9 cellular contexts compared by ENCODE assay signal in the genomic region with DNA sequence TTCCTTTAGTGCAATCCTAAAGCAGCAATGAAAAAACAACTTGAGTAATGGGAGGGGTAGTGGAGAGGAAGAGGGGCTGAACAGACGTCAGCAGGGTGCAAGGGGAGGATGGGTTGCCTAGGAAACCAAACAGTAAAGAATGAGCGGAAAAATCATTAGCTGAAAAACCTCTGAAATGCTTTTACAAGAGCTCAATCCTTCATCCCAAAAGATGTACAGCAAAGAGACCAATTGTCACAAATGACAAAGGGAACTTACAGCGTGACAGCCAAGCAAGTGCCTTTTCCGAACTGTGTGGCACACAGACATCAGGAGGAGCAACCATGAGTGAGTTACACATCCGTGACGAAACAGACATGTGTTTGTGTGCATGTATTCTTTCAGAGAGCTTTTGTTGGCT.
DNase-seq lines count a peak whose midpoint lies in the region; ATAC-seq, FAIRE-seq and TF ChIP-seq lines count a peak whose summit lies in the region.
"Had no signal": no experiment of that assay in that cellular context is flagged by ENCODE, and none has a peak within 500 bp of the region (broad histone marks: within the 10 kb centered on the region; RNA-seq: fewer than 3 reads in every experiment).

No MANE protein-coding gene starts in this region.

- H3K4me3 Mint-ChIP-seq in T-helper 1 cell treated with Interleukin-12 subunit alpha and Interleukin-12 subunit beta and Interleukin-4 antibody, amounts not matched to agents 30 μg/mL and 1 μg/mL, for 36 hours: no peak overlapping the region

- H3K4me2 ChIP-seq in endothelial cell of umbilical vein (ENCODE audit: insufficient read depth, low read length): no peak overlapping the region

- H3K27me3 ChIP-seq in endothelial cell of umbilical vein (ENCODE audit: control insufficient read depth in 2 of 2, insufficient read depth in 2 of 2, low read length in 2 of 2): no peaks in the 10 kb centered on the region

- no peak overlapping the region for H3K9ac ChIP-seq in endothelial cell of umbilical vein (replicated peaks; ENCODE audit: extremely low read depth, insufficient read depth, low read length)

- TF ChIP-seq POLR2A in endothelial cell of umbilical vein (IDR thresholded peaks at IDR 0.05; ENCODE audit: low read depth, low read length): no peak

- no peaks in the 10 kb centered on the region for H3K9me1 ChIP-seq in endothelial cell of umbilical vein (replicated peaks; ENCODE audit: control insufficient read depth, extremely low read depth, insufficient read depth, low read length)

- H3K4me3 ChIP-seq in endothelial cell of umbilical vein (replicated peaks in 1 of 3; ENCODE audit: insufficient read depth in 1 of 3, low read depth in 1 of 3, low read length in 3 of 3): no peak overlapping the region

- peaks cover 27% of the 10 kb centered on the region for H3K4me1 Mint-ChIP-seq in T-helper 1 cell treated with Interleukin-12 subunit alpha and Interleukin-12 subunit beta and Interleukin-4 antibody, amounts not matched to agents 30 μg/mL and 1 μg/mL, for 36 hours (ENCODE audit: low read depth)

- DNase-seq in NCI-H345 (lab: John Stamatoyannopoulos, UW): peak; percentile 26
- DNase-seq in NCI-H345 treated with DMSO at 0.1 percent for 48 hours (lab: John Stamatoyannopoulos, UW; ENCODE audit: unreplicated experiment): no peak
- DNase-seq in endothelial cell of umbilical vein (ENCODE audit: low read depth, low spot score): peak; percentile 34
- peak; percentile 94 for DNase-seq in pons (ENCODE audit: low spot score)
- no peak for DNase-seq in frontal cortex (ENCODE audit: low spot score in 2 of 2)
- no peak for DNase-seq in cerebellum (ENCODE audit: low spot score)

- H3K36me3 Mint-ChIP-seq in T-helper 1 cell treated with Interleukin-12 subunit alpha and Interleukin-12 subunit beta and Interleukin-4 antibody, amounts not matched to agents 30 μg/mL and 1 μg/mL, for 36 hours (ENCODE audit: low read depth): no peaks in the 10 kb centered on the region

- H3K27me3 Mint-ChIP-seq in T-helper 1 cell treated with Interleukin-12 subunit alpha and Interleukin-12 subunit beta and Interleukin-4 antibody, amounts not matched to agents 30 μg/mL and 1 μg/mL, for 36 hours (ENCODE audit: low read depth): no peaks in the 10 kb centered on the region

- no peak for ATAC-seq in GM21515 (IDR thresholded peaks at IDR 0.05; ENCODE audit: unreplicated experiment)

- H3K9me3 Mint-ChIP-seq in T-helper 1 cell treated with Interleukin-12 subunit alpha and Interleukin-12 subunit beta and Interleukin-4 antibody, amounts not matched to agents 30 μg/mL and 1 μg/mL, for 36 hours: no peaks in the 10 kb centered on the region

- BruUV-seq in endothelial cell of umbilical vein (replicated peaks; lab: Mats Ljungman, UMichigan): no TSS peak

- H3K9me3 ChIP-seq in endothelial cell of umbilical vein (replicated peaks; ENCODE audit: control insufficient read depth, insufficient read depth, low read length): no peaks in the 10 kb centered on the region

- H3K27ac ChIP-seq in endothelial cell of umbilical vein (ENCODE audit: insufficient read depth, low read depth, low read length): no peak overlapping the region

- intact Hi-C loops in endothelial cell of umbilical vein (cut with micrococcal nuclease): no loop called here

- no peaks in the 10 kb centered on the region for H3K79me2 ChIP-seq in endothelial cell of umbilical vein (ENCODE audit: control insufficient read depth, insufficient read depth, low read length)

- POLR2A ChIA-PET in endothelial cell of umbilical vein (lab: Charles Lee): no interaction called here

- dilution Hi-C loops in endothelial cell of umbilical vein (cut with MboI; ENCODE audit: extremely low pct_ligation_motif_present, low sequenced_read_pairs): no loop called here

- H3K4me1 ChIP-seq in endothelial cell of umbilical vein (ENCODE audit: control insufficient read depth, extremely low read depth, insufficient read depth, low read length): no peaks in the 10 kb centered on the region

- FAIRE-seq in endothelial cell of umbilical vein (lab: Jason Lieb, UNC) (no peak), frontal cortex (lab: Jason Lieb, UNC) (no peak)
- FAIRE-seq: bronchial epithelial cell had no signal

- H3K27ac Mint-ChIP-seq in T-helper 1 cell treated with Interleukin-12 subunit alpha and Interleukin-12 subunit beta and Interleukin-4 antibody, amounts not matched to agents 30 μg/mL and 1 μg/mL, for 36 hours: peak overlapping the region; percentile 11

- CTCF ChIA-PET in endothelial cell of umbilical vein (lab: Charles Lee): interaction anchor here (0.6 to 1.2 kb wide), 3 partner anchors 10 to 21 kb away, joined by 3 read pairs; no protein-coding TSS in a partner anchor

- TF ChIP-seq CTCF in endothelial cell of umbilical vein (IDR thresholded peaks at IDR 0.05; ENCODE audit: extremely low read depth in 1 of 2, insufficient read depth in 1 of 2, low read depth in 1 of 2, low read length in 2 of 2): no peak

- no peak overlapping the region for H2AFZ ChIP-seq in endothelial cell of umbilical vein (ENCODE audit: low read depth, low read length)

- no peaks in the 10 kb centered on the region for H3K36me3 ChIP-seq in endothelial cell of umbilical vein (ENCODE audit: control insufficient read depth in 2 of 2, extremely low read depth in 1 of 2, insufficient read depth in 2 of 2, low read length in 2 of 2)

- peaks cover 3% of the 10 kb centered on the region for H4K20me1 ChIP-seq in endothelial cell of umbilical vein (replicated peaks; ENCODE audit: control insufficient read depth, extremely low read depth, insufficient read depth, low read length)

TF ChIP-seq in endothelial cell of umbilical vein, 7 proteins besides CTCF, POLR2A, EP300 and RAD21:
- TF ChIP-seq JUN (IDR thresholded peaks at IDR 0.05; ENCODE audit: borderline replicate concordance, insufficient read depth, insufficient read length, low read depth) (no peak), FOS (IDR thresholded peaks at IDR 0.05; ENCODE audit: borderline replicate concordance, insufficient read depth, low read length) (no peak)
- TF ChIP-seq, protein P1, sequence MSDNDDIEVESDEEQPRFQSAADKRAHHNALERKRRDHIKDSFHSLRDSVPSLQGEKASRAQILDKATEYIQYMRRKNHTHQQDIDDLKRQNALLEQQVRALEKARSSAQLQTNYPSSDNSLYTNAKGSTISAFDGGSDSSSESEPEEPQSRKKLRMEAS (IDR thresholded peaks at IDR 0.05; ENCODE audit: insufficient read depth, insufficient read length): no peak

Comparison
In these comparisons a context has a peak if more than half of its experiments do, and no peak if none do; other contexts are left out.
1. DNase-seq: peak in NCI-H345 (single experiment), endothelial cell of umbilical vein (single experiment) and pons (single experiment); none in NCI-H345 treated with DMSO at 0.1 percent for 48 hours (single experiment), frontal cortex (0 of 2) and cerebellum (single experiment).